ENCODE assay signal across 8 cellular contexts in the genomic region with DNA sequence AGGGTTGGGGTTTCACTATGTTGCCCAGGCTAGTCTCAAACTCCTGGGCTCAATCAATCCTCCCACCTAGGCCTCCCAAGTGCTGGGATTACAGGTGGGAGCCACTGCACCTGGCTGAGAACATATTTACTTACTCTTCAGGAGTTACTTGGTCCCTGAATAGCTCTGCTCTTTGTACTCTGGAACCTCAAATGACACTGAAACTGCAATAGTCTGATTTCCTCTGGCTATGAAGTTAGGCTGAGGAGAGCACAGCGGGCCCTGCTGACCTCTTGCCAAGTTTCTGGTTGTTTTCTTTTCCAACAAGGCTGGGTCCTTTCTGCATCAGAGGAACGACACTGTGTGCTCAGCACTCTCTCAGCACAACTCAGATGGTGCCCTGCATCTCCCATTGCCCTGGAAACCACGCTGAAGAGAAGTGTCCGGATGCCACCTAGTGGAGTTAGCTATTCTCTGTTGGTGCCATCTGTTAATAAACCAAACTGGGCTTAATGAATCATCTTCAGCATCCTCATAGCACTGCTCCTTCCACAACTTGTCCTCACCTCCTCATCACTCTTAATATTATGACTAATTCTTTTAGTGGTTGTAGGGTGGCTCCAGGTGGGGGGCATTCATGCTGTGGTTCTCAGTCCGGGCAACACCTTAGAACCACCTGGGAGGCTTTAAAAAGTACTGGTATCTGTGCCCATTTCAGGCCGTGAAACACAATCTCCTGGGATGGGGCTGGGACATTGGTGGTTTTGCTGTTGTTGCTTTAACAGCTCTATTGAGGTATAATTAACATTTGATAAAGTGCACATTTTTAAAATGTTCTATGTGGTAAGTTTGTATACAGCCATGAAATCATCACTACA. TPM values are rescaled to one million over a fixed set of nuclear protein-coding genes. Genes with fewer than 3 reads are reported as not detected.
DNase-seq lines count a peak whose midpoint lies in the region; ATAC-seq and TF ChIP-seq lines count a peak whose summit lies in the region.

No MANE protein-coding gene starts in this region.

- H2BK5ac ChIP-seq in trophoblast cell (ENCODE audit: low read depth, low read length, poor library complexity) = no peak overlapping the region

- H3K9me3 ChIP-seq in Karpas-422 (ENCODE audit: low read length) = no peaks in the 10 kb centered on the region
- peaks cover 2% of the 10 kb centered on the region for H3K9me3 ChIP-seq in trophoblast cell (ENCODE audit: insufficient read depth, low read depth, low read length)

- DNase-seq in GM06990 (ENCODE audit: extremely low read depth, insufficient read length) = peak; percentile 34
- peak; percentile 89 for DNase-seq in GM23338 (ENCODE audit: low spot score)
- DNase-seq in Karpas-422 = peak; percentile 90
- peak; percentile 94 for DNase-seq in RKO (ENCODE audit: low spot score)
- DNase-seq in activated T-helper 2 cell treated with anti-CD3 and anti-CD28 coated beads, Interferon-gamma antibody, Interleukin-2, Interleukin-4, amounts not matched to agents 10 μg/mL and 5 μg/mL and 100 μg/mL, durations not matched to agents 14 hours and 24 hours and 36 hours (ENCODE audit: low spot score) = peak; percentile 39
- peak; percentile 84 for DNase-seq in globus pallidus (ENCODE audit: low spot score)
- DNase-seq in trophoblast cell = peak; percentile 35 to 61
- DNase-seq in GOT3 (lab: John Stamatoyannopoulos, UW) = no peak

- peaks cover 5% of the 10 kb centered on the region for H3K9me3 Mint-ChIP-seq in GM23338
- peaks cover 3% of the 10 kb centered on the region for H3K9me3 Mint-ChIP-seq in activated T-helper 2 cell treated with anti-CD3 and anti-CD28 coated beads, Interferon-gamma antibody, Interleukin-2, Interleukin-4, amounts not matched to agents 10 μg/mL and 5 μg/mL and 100 μg/mL, durations not matched to agents 14 hours and 24 hours and 36 hours

- intact Hi-C loops in activated T-helper 2 cell treated with anti-CD3 and anti-CD28 coated beads, Interferon-gamma antibody, Interleukin-2, Interleukin-4, amounts not matched to agents 10 μg/mL and 5 μg/mL and 100 μg/mL, durations not matched to agents 14 hours and 24 hours and 36 hours (cut with micrococcal nuclease) = no loop called here

- TF ChIP-seq CTCF in GM06990 (IDR thresholded peaks at IDR 0.05; ENCODE audit: insufficient read depth, low read length, poor library complexity, severe bottlenecking) (peak; percentile 67), GM23338 (conservative IDR thresholded peaks at IDR 0.05; ENCODE audit: low read depth in 2 of 2) (peak; percentile 74 to 94)

- no peak overlapping the region for H2BK120ac ChIP-seq in trophoblast cell (ENCODE audit: insufficient read depth, low read length, poor library complexity)

- H2BK12ac ChIP-seq in trophoblast cell (ENCODE audit: low read length) = no peak overlapping the region

- H3K79me1 ChIP-seq in trophoblast cell (ENCODE audit: low read length) = no peaks in the 10 kb centered on the region

- H4K91ac ChIP-seq in trophoblast cell (ENCODE audit: low read depth, low read length) = no peak overlapping the region

- no peaks in the 10 kb centered on the region for H3K36me3 ChIP-seq in GM06990 (ENCODE audit: control insufficient read depth, insufficient read depth, low read length)
- H3K36me3 ChIP-seq in GM23338 (ENCODE audit: insufficient read depth) = no peaks in the 10 kb centered on the region
- no peaks in the 10 kb centered on the region for H3K36me3 ChIP-seq in Karpas-422 (ENCODE audit: insufficient read depth, low read length)
- peaks cover 0 to 2% of the 10 kb centered on the region in 2 experiments for H3K36me3 ChIP-seq in trophoblast cell (ENCODE audit: control insufficient read depth in 1 of 2, insufficient read depth in 2 of 2, low read length in 2 of 2)

- H2AFZ ChIP-seq in GM23338 = peak overlapping the region; percentile 45; the same call in 1 of the 2 replicates
- no peak overlapping the region for H2AFZ ChIP-seq in Karpas-422 (ENCODE audit: low read length)
- no peak overlapping the region for H2AFZ ChIP-seq in trophoblast cell (ENCODE audit: insufficient read depth, low read length, poor library complexity)

- H3K4me2 ChIP-seq in GM23338 (no peak overlapping the region), Karpas-422 (ENCODE audit: low read depth, low read length, poor library complexity, severe bottlenecking) (no peak overlapping the region), trophoblast cell (ENCODE audit: low read length) (no peak overlapping the region)

- H3K27ac ChIP-seq in GM23338 (ENCODE audit: low read depth) (no peak overlapping the region), Karpas-422 (ENCODE audit: low read length) (no peak overlapping the region), trophoblast cell (ENCODE audit: low read depth, low read length) (no peak overlapping the region)

- H3K9me2 ChIP-seq in GM23338 (ENCODE audit: insufficient read depth) = peaks cover 3% of the 10 kb centered on the region; the same call in 1 of the 2 replicates
- no peaks in the 10 kb centered on the region for H3K9me2 ChIP-seq in Karpas-422 (replicated peaks; ENCODE audit: insufficient read depth, low read length)

- no peak overlapping the region for H3K18ac ChIP-seq in trophoblast cell (ENCODE audit: low read length)

- ATAC-seq in GM23338 = peak; percentile 96

- H4K12ac ChIP-seq in trophoblast cell (ENCODE audit: low read depth, low read length) = no peak overlapping the region

- H4K20me1 ChIP-seq in GM23338 (replicated peaks; ENCODE audit: insufficient read depth) (no peaks in the 10 kb centered on the region), Karpas-422 (ENCODE audit: insufficient read depth, low read depth, low read length) (no peaks in the 10 kb centered on the region)

- H3K4me3 ChIP-seq in GM06990 (replicated peaks; ENCODE audit: low read depth, low read length) (no peak overlapping the region), GM23338 (no peak overlapping the region), Karpas-422 (ENCODE audit: low read length) (no peak overlapping the region), trophoblast cell (ENCODE audit: low read depth, low read length) (no peak overlapping the region)

- no peak overlapping the region for H2AK5ac ChIP-seq in trophoblast cell (ENCODE audit: low read length)

- H3K4me3 Mint-ChIP-seq in GM23338 = no peak overlapping the region
- no peak overlapping the region for H3K4me3 Mint-ChIP-seq in activated T-helper 2 cell treated with anti-CD3 and anti-CD28 coated beads, Interferon-gamma antibody, Interleukin-2, Interleukin-4, amounts not matched to agents 10 μg/mL and 5 μg/mL and 100 μg/mL, durations not matched to agents 14 hours and 24 hours and 36 hours (ENCODE audit: low read depth)

- H3K14ac ChIP-seq in trophoblast cell (ENCODE audit: low read length) = no peak overlapping the region

- H3K27ac Mint-ChIP-seq in GM23338 = no peak overlapping the region
- H3K27ac Mint-ChIP-seq in activated T-helper 2 cell treated with anti-CD3 and anti-CD28 coated beads, Interferon-gamma antibody, Interleukin-2, Interleukin-4, amounts not matched to agents 10 μg/mL and 5 μg/mL and 100 μg/mL, durations not matched to agents 14 hours and 24 hours and 36 hours = no peak overlapping the region

- H3K9ac ChIP-seq in Karpas-422 (ENCODE audit: low read length) (no peak overlapping the region), trophoblast cell (ENCODE audit: low read length) (no peak overlapping the region)

- H3K4ac ChIP-seq in trophoblast cell (ENCODE audit: low read depth, low read length) = no peak overlapping the region

- no peak overlapping the region for H4K8ac ChIP-seq in trophoblast cell (ENCODE audit: low read depth, low read length)

- H3K4me1 ChIP-seq in GM23338 (ENCODE audit: insufficient read depth) (no peaks in the 10 kb centered on the region), Karpas-422 (ENCODE audit: low read length) (no peaks in the 10 kb centered on the region; the same call in 1 of the 2 replicates), trophoblast cell (ENCODE audit: control insufficient read depth in 1 of 2, insufficient read depth in 2 of 2, low read length in 2 of 2) (peaks cover 0 to 4% of the 10 kb centered on the region in 2 experiments)

- no peak overlapping the region for H3K23ac ChIP-seq in trophoblast cell (ENCODE audit: low read length)

- H3F3A ChIP-seq in GM23338 (replicated peaks; ENCODE audit: low read depth) = no peaks in the 10 kb centered on the region; the same call in 1 of the 2 replicates

- peaks cover 2% of the 10 kb centered on the region for H3K27me3 Mint-ChIP-seq in GM23338 (ENCODE audit: insufficient read depth, low read depth, poor library complexity)
- peaks cover 2% of the 10 kb centered on the region for H3K27me3 Mint-ChIP-seq in activated T-helper 2 cell treated with anti-CD3 and anti-CD28 coated beads, Interferon-gamma antibody, Interleukin-2, Interleukin-4, amounts not matched to agents 10 μg/mL and 5 μg/mL and 100 μg/mL, durations not matched to agents 14 hours and 24 hours and 36 hours (ENCODE audit: low read depth)

- WGBS in trophoblast cell (ENCODE audit: extremely low coverage, insufficient coverage, insufficient read length) = no CpG with 5 or more reads among the region's 6 CpGs

- H3K27me3 ChIP-seq in GM06990 (replicated peaks; ENCODE audit: control insufficient read depth, insufficient read depth, low read length) = no peaks in the 10 kb centered on the region
- H3K27me3 ChIP-seq in GM23338 (ENCODE audit: insufficient read depth) = no peaks in the 10 kb centered on the region
- no peaks in the 10 kb centered on the region for H3K27me3 ChIP-seq in Karpas-422 (ENCODE audit: low read length)
- no peaks in the 10 kb centered on the region for H3K27me3 ChIP-seq in trophoblast cell (ENCODE audit: insufficient read depth, low read length)

- H3K79me2 ChIP-seq in GM23338 (replicated peaks; ENCODE audit: insufficient read depth) = no peaks in the 10 kb centered on the region
- no peaks in the 10 kb centered on the region for H3K79me2 ChIP-seq in Karpas-422 (ENCODE audit: low read length)
- no peaks in the 10 kb centered on the region for H3K79me2 ChIP-seq in trophoblast cell (ENCODE audit: control insufficient read depth, insufficient read depth, low read length, poor library complexity)

- H3K4me1 Mint-ChIP-seq in GM23338 = peaks cover 11% of the 10 kb centered on the region
- H3K4me1 Mint-ChIP-seq in activated T-helper 2 cell treated with anti-CD3 and anti-CD28 coated beads, Interferon-gamma antibody, Interleukin-2, Interleukin-4, amounts not matched to agents 10 μg/mL and 5 μg/mL and 100 μg/mL, durations not matched to agents 14 hours and 24 hours and 36 hours (ENCODE audit: low read depth) = peaks cover 14% of the 10 kb centered on the region

- peaks cover 4% of the 10 kb centered on the region; the same call in 2 of the 3 replicates for H3K36me3 Mint-ChIP-seq in GM23338 (ENCODE audit: low read depth)
- H3K36me3 Mint-ChIP-seq in activated T-helper 2 cell treated with anti-CD3 and anti-CD28 coated beads, Interferon-gamma antibody, Interleukin-2, Interleukin-4, amounts not matched to agents 10 μg/mL and 5 μg/mL and 100 μg/mL, durations not matched to agents 14 hours and 24 hours and 36 hours (ENCODE audit: low read depth) = peaks cover 3% of the 10 kb centered on the region

RNA-seq across cellular contexts. Expression of a gene that starts 8.2 kb away (rescaled TPM):
- total RNA-seq in GM23338 (2014; rRNA removed; shearing (Covaris generic)) = 4.7 and 6.7 TPM in 2 replicates
- polyA plus RNA-seq in GM23338 (2016; fragmentation: Nextera tagmentation; extraction: Ambion mirVana) = 9.8 and 10.3 TPM in 2 replicates
- not detected in 2 replicates for total RNA-seq in Karpas-422 (2014; rRNA removed; shearing (Covaris generic); ENCODE audit: low replicate concordance)
- not detected in 2 replicates for total RNA-seq in activated T-helper 2 cell treated with anti-CD3 and anti-CD28 coated beads, Interferon-gamma antibody, Interleukin-2, Interleukin-4, amounts not matched to agents 10 μg/mL and 5 μg/mL and 100 μg/mL, durations not matched to agents 14 hours and 24 hours and 36 hours
- 0.05 and 0.21 TPM in 2 replicates for polyA plus RNA-seq in trophoblast cell (2013)

RNA-seq across cellular contexts. Expression of a gene that starts 57.4 kb away (rescaled TPM):
- 31.2 and 31.4 TPM in 2 replicates for total RNA-seq in GM23338 (2014; rRNA removed; shearing (Covaris generic))
- polyA plus RNA-seq in GM23338 (2016; fragmentation: Nextera tagmentation; extraction: Ambion mirVana) = 14.8 and 18.5 TPM in 2 replicates
- 6.9 and 9.2 TPM in 2 replicates for total RNA-seq in Karpas-422 (2014; rRNA removed; shearing (Covaris generic); ENCODE audit: low replicate concordance)
- 25.7 and 28.7 TPM in 2 replicates for total RNA-seq in activated T-helper 2 cell treated with anti-CD3 and anti-CD28 coated beads, Interferon-gamma antibody, Interleukin-2, Interleukin-4, amounts not matched to agents 10 μg/mL and 5 μg/mL and 100 μg/mL, durations not matched to agents 14 hours and 24 hours and 36 hours
- 14.2 and 15.1 TPM in 2 replicates for polyA plus RNA-seq in trophoblast cell (2013)
